ENCODE assay signal across 1 cellular context in the genomic region with DNA sequence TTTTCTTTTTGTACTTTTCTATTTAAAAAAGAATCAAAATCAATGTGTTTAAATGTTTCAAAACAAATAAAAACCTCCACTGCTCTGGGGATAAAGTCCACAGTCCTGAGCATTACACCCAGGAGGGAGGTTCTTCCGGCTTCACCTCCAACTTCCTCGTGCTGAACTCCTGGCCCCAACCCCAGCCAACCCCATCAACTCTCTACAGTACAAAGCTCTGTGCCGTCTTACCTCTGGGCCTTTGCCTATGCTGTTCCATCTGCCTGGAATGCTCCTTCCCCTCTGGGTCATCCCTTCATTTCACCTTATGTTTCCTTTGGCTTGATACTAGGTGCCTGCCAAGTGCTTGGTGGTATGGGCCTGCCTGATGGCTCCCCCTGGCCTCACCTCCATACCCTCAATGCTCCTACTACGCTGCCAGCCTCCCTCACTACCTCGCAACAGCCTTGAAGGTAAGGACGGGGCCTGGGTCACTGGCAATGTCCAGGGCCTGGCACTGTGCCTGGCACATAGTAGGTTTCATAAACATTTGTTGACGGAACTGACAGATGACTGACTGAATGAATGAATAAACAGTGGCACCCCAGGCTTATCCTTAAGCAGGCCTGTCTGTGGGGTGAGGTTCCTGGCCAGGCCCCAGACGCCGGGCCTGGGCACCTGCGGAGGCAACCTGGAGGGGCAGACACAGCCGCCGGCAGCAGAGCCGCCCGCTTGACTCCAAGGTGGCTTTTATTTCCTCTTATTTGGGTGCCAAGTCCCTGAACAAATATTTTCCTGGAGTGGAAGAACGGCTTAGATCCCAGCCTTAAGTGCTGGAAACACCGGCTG.
A peak's percentile ranks its signal among the peaks of the same experiment; 100 is the strongest.
TF ChIP-seq lines count a peak whose summit lies in the region.

No MANE protein-coding gene starts in this region.

TF ChIP-seq in HepG2, 621 proteins besides CTCF, POLR2A, EP300 and RAD21 (continued from another document and continues in another):
- TF ChIP-seq, protein P1, sequence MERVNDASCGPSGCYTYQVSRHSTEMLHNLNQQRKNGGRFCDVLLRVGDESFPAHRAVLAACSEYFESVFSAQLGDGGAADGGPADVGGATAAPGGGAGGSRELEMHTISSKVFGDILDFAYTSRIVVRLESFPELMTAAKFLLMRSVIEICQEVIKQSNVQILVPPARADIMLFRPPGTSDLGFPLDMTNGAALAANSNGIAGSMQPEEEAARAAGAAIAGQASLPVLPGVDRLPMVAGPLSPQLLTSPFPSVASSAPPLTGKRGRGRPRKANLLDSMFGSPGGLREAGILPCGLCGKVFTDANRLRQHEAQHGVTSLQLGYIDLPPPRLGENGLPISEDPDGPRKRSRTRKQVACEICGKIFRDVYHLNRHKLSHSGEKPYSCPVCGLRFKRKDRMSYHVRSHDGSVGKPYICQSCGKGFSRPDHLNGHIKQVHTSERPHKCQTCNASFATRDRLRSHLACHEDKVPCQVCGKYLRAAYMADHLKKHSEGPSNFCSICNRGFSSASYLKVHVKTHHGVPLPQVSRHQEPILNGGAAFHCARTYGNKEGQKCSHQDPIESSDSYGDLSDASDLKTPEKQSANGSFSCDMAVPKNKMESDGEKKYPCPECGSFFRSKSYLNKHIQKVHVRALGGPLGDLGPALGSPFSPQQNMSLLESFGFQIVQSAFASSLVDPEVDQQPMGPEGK (CRISPR knock-in tag; IDR thresholded peaks at IDR 0.05) = peak; percentile 56
- TF ChIP-seq, protein P2, sequence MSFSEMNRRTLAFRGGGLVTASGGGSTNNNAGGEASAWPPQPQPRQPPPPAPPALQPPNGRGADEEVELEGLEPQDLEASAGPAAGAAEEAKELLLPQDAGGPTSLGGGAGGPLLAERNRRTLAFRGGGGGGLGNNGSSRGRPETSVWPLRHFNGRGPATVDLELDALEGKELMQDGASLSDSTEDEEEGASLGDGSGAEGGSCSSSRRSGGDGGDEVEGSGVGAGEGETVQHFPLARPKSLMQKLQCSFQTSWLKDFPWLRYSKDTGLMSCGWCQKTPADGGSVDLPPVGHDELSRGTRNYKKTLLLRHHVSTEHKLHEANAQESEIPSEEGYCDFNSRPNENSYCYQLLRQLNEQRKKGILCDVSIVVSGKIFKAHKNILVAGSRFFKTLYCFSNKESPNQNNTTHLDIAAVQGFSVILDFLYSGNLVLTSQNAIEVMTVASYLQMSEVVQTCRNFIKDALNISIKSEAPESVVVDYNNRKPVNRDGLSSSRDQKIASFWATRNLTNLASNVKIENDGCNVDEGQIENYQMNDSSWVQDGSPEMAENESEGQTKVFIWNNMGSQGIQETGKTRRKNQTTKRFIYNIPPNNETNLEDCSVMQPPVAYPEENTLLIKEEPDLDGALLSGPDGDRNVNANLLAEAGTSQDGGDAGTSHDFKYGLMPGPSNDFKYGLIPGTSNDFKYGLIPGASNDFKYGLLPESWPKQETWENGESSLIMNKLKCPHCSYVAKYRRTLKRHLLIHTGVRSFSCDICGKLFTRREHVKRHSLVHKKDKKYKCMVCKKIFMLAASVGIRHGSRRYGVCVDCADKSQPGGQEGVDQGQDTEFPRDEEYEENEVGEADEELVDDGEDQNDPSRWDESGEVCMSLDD (CRISPR knock-in tag; IDR thresholded peaks at IDR 0.05; ENCODE audit: borderline replicate concordance) = no peak
- TF ChIP-seq, protein P3, sequence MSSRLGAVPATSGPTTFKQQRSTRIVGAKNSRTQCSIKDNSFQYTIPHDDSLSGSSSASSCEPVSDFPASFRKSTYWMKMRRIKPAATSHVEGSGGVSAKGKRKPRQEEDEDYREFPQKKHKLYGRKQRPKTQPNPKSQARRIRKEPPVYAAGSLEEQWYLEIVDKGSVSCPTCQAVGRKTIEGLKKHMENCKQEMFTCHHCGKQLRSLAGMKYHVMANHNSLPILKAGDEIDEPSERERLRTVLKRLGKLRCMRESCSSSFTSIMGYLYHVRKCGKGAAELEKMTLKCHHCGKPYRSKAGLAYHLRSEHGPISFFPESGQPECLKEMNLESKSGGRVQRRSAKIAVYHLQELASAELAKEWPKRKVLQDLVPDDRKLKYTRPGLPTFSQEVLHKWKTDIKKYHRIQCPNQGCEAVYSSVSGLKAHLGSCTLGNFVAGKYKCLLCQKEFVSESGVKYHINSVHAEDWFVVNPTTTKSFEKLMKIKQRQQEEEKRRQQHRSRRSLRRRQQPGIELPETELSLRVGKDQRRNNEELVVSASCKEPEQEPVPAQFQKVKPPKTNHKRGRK (CRISPR knock-in tag; IDR thresholded peaks at IDR 0.05) = no peak
- no peak for TF ChIP-seq MTA3 (CRISPR knock-in tag; IDR thresholded peaks at IDR 0.05)
- peak; percentile 70 for TF ChIP-seq ZNF781 (CRISPR knock-in tag; IDR thresholded peaks at IDR 0.05; ENCODE audit: borderline replicate concordance, not compliant biosample characterization)
- TF ChIP-seq, protein P4, sequence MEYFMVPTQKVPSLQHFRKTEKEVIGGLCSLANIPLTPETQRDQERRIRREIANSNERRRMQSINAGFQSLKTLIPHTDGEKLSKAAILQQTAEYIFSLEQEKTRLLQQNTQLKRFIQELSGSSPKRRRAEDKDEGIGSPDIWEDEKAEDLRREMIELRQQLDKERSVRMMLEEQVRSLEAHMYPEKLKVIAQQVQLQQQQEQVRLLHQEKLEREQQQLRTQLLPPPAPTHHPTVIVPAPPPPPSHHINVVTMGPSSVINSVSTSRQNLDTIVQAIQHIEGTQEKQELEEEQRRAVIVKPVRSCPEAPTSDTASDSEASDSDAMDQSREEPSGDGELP (IDR thresholded peaks at IDR 0.05; ENCODE audit: borderline replicate concordance, low read depth) = peak; percentile 15; the same call in 1 of the 2 replicates
- TF ChIP-seq SIN3A (IDR thresholded peaks at IDR 0.05; ENCODE audit: borderline replicate concordance, low read depth, low read length) = no peak
- no peak; the same call in 1 of the 2 replicates for TF ChIP-seq ZNF30 (CRISPR knock-in tag; IDR thresholded peaks at IDR 0.05)
- 0 out of 2 replicates have a peak, but pooled peaks have one; percentile 45 for TF ChIP-seq MIER3 (CRISPR knock-in tag; IDR thresholded peaks at IDR 0.05; ENCODE audit: borderline replicate concordance)
- no peak for TF ChIP-seq ARNT (IDR thresholded peaks at IDR 0.05)
- TF ChIP-seq ZNF749 (CRISPR knock-in tag; IDR thresholded peaks at IDR 0.05; ENCODE audit: borderline replicate concordance) = no peak
- no peak for TF ChIP-seq KLF9 (CRISPR knock-in tag; IDR thresholded peaks at IDR 0.05; ENCODE audit: low read depth)
- peak; percentile 69 for TF ChIP-seq NCOA2 (CRISPR knock-in tag; IDR thresholded peaks at IDR 0.05)
- TF ChIP-seq, protein P5, sequence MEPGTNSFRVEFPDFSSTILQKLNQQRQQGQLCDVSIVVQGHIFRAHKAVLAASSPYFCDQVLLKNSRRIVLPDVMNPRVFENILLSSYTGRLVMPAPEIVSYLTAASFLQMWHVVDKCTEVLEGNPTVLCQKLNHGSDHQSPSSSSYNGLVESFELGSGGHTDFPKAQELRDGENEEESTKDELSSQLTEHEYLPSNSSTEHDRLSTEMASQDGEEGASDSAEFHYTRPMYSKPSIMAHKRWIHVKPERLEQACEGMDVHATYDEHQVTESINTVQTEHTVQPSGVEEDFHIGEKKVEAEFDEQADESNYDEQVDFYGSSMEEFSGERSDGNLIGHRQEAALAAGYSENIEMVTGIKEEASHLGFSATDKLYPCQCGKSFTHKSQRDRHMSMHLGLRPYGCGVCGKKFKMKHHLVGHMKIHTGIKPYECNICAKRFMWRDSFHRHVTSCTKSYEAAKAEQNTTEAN (CRISPR knock-in tag; conservative IDR thresholded peaks at IDR 0.05) = peak; percentile 63; the same call in 1 of the 2 replicates
- 0 out of 2 replicates have a peak, but pooled peaks have one; percentile 20 for TF ChIP-seq ZNF713 (CRISPR knock-in tag; IDR thresholded peaks at IDR 0.05)
- no peak for TF ChIP-seq SATB2 (CRISPR knock-in tag; IDR thresholded peaks at IDR 0.05)
- 0 out of 2 replicates have a peak, but pooled peaks have one; percentile 66 for TF ChIP-seq ZZZ3 (CRISPR knock-in tag; IDR thresholded peaks at IDR 0.05; ENCODE audit: borderline replicate concordance)
- no peak for TF ChIP-seq MLLT10 (CRISPR knock-in tag; IDR thresholded peaks at IDR 0.05)
- TF ChIP-seq AHR (CRISPR knock-in tag; IDR thresholded peaks at IDR 0.05) = 0 out of 2 replicates have a peak, but pooled peaks have one; percentile 61
- TF ChIP-seq ZFX (CRISPR knock-in tag; IDR thresholded peaks at IDR 0.05; ENCODE audit: low read depth) = peak; percentile 81
- TF ChIP-seq SAFB2 (CRISPR knock-in tag; IDR thresholded peaks at IDR 0.05; ENCODE audit: borderline replicate concordance, low read depth) = no peak; the same call in 1 of the 2 replicates
- 0 out of 2 replicates have a peak, but pooled peaks have one; percentile 61 for TF ChIP-seq MEIS2 (CRISPR knock-in tag; IDR thresholded peaks at IDR 0.05)
- no peak for TF ChIP-seq ZNF235 (CRISPR knock-in tag; IDR thresholded peaks at IDR 0.05; ENCODE audit: borderline replicate concordance)
- TF ChIP-seq SALL1 (CRISPR knock-in tag; IDR thresholded peaks at IDR 0.05) = peak; percentile 98
- no peak for TF ChIP-seq SMARCE1 (IDR thresholded peaks at IDR 0.05; ENCODE audit: borderline replicate concordance)
- TF ChIP-seq AKAP8 (CRISPR knock-in tag; IDR thresholded peaks at IDR 0.05) = 0 out of 2 replicates have a peak, but pooled peaks have one; percentile 29
- TF ChIP-seq ZFP90 (CRISPR knock-in tag; IDR thresholded peaks at IDR 0.05; ENCODE audit: borderline replicate concordance) = no peak
- peak; percentile 90 for TF ChIP-seq ZKSCAN1 (IDR thresholded peaks at IDR 0.05; ENCODE audit: low read length)
- TF ChIP-seq CENPX (CRISPR knock-in tag; IDR thresholded peaks at IDR 0.05) = no peak
- TF ChIP-seq MXI1 (IDR thresholded peaks at IDR 0.05; ENCODE audit: borderline replicate concordance, low read depth, low read length) = no peak; the same call in 2 of the 3 replicates
- TF ChIP-seq, protein P6, sequence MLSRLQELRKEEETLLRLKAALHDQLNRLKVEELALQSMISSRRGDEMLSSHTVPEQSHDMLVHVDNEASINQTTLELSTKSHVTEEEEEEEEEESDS (CRISPR knock-in tag; IDR thresholded peaks at IDR 0.05; ENCODE audit: borderline replicate concordance) = peak; percentile 71; the same call in 1 of the 2 replicates
- peak; percentile 39; the same call in 1 of the 2 replicates for TF ChIP-seq ZSCAN9 (CRISPR knock-in tag; IDR thresholded peaks at IDR 0.05; ENCODE audit: borderline replicate concordance)
- TF ChIP-seq SUZ12 (IDR thresholded peaks at IDR 0.05; ENCODE audit: low read depth, low read length) = no peak
- TF ChIP-seq, protein P7, sequence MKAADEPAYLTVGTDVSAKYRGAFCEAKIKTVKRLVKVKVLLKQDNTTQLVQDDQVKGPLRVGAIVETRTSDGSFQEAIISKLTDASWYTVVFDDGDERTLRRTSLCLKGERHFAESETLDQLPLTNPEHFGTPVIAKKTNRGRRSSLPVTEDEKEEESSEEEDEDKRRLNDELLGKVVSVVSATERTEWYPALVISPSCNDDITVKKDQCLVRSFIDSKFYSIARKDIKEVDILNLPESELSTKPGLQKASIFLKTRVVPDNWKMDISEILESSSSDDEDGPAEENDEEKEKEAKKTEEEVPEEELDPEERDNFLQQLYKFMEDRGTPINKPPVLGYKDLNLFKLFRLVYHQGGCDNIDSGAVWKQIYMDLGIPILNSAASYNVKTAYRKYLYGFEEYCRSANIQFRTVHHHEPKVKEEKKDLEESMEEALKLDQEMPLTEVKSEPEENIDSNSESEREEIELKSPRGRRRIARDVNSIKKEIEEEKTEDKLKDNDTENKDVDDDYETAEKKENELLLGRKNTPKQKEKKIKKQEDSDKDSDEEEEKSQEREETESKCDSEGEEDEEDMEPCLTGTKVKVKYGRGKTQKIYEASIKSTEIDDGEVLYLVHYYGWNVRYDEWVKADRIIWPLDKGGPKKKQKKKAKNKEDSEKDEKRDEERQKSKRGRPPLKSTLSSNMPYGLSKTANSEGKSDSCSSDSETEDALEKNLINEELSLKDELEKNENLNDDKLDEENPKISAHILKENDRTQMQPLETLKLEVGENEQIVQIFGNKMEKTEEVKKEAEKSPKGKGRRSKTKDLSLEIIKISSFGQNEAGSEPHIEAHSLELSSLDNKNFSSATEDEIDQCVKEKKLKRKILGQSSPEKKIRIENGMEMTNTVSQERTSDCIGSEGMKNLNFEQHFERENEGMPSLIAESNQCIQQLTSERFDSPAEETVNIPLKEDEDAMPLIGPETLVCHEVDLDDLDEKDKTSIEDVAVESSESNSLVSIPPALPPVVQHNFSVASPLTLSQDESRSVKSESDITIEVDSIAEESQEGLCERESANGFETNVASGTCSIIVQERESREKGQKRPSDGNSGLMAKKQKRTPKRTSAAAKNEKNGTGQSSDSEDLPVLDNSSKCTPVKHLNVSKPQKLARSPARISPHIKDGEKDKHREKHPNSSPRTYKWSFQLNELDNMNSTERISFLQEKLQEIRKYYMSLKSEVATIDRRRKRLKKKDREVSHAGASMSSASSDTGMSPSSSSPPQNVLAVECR (CRISPR knock-in tag; IDR thresholded peaks at IDR 0.05; ENCODE audit: borderline replicate concordance) = peak; percentile 27; the same call in 1 of the 2 replicates
- TF ChIP-seq, protein P8, sequence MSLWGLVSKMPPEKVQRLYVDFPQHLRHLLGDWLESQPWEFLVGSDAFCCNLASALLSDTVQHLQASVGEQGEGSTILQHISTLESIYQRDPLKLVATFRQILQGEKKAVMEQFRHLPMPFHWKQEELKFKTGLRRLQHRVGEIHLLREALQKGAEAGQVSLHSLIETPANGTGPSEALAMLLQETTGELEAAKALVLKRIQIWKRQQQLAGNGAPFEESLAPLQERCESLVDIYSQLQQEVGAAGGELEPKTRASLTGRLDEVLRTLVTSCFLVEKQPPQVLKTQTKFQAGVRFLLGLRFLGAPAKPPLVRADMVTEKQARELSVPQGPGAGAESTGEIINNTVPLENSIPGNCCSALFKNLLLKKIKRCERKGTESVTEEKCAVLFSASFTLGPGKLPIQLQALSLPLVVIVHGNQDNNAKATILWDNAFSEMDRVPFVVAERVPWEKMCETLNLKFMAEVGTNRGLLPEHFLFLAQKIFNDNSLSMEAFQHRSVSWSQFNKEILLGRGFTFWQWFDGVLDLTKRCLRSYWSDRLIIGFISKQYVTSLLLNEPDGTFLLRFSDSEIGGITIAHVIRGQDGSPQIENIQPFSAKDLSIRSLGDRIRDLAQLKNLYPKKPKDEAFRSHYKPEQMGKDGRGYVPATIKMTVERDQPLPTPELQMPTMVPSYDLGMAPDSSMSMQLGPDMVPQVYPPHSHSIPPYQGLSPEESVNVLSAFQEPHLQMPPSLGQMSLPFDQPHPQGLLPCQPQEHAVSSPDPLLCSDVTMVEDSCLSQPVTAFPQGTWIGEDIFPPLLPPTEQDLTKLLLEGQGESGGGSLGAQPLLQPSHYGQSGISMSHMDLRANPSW (CRISPR knock-in tag; IDR thresholded peaks at IDR 0.05; ENCODE audit: borderline replicate concordance) = no peak
- TF ChIP-seq, protein P9, sequence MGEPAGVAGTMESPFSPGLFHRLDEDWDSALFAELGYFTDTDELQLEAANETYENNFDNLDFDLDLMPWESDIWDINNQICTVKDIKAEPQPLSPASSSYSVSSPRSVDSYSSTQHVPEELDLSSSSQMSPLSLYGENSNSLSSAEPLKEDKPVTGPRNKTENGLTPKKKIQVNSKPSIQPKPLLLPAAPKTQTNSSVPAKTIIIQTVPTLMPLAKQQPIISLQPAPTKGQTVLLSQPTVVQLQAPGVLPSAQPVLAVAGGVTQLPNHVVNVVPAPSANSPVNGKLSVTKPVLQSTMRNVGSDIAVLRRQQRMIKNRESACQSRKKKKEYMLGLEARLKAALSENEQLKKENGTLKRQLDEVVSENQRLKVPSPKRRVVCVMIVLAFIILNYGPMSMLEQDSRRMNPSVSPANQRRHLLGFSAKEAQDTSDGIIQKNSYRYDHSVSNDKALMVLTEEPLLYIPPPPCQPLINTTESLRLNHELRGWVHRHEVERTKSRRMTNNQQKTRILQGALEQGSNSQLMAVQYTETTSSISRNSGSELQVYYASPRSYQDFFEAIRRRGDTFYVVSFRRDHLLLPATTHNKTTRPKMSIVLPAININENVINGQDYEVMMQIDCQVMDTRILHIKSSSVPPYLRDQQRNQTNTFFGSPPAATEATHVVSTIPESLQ (CRISPR knock-in tag; conservative IDR thresholded peaks at IDR 0.05) = no peak
- TF ChIP-seq ZNF562 (CRISPR knock-in tag; IDR thresholded peaks at IDR 0.05; ENCODE audit: borderline replicate concordance) = no peak
- TF ChIP-seq FOXM1 (CRISPR knock-in tag; IDR thresholded peaks at IDR 0.05) = no peak
- TF ChIP-seq RFX1 (IDR thresholded peaks at IDR 0.05) = no peak
